In the genomic region with DNA sequence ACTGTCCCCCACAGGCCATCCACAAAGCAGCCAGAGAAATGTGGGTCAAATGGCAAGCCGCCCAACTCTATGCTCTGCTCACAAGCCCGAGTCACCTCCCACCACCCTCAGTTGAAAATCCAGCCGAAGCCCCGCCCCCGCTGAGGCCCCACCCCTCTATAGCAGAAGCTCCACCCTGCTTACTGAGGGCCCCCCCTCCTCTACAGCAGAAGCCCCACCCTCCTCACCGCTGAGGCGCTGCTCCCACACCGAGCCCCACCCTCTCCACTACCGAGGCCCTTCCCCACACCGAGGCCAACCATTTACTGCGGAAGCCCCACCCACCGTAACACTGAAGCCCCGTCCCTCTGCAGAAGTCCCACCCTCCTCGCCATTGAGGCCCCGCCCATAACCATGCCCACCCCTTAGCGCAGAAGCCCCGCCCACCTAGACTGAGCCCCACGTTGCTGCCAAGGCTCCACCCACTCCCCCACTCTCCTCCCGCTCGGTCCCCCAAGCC, we compare ENCODE assay signal across 1 cellular context.
TF ChIP-seq lines count a peak whose summit lies in the region.

No MANE protein-coding gene starts in this region.

TF ChIP-seq in H1, 55 proteins besides CTCF, POLR2A, EP300 and RAD21:
- TF ChIP-seq, protein P1, sequence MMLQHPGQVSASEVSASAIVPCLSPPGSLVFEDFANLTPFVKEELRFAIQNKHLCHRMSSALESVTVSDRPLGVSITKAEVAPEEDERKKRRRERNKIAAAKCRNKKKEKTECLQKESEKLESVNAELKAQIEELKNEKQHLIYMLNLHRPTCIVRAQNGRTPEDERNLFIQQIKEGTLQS (IDR thresholded peaks at IDR 0.05; ENCODE audit: insufficient read depth, low read depth, low read length), result no peak
- TF ChIP-seq RFX5 (IDR thresholded peaks at IDR 0.05; ENCODE audit: borderline replicate concordance, low read depth, low read length), result no peak
- TF ChIP-seq TAF7 (optimal IDR thresholded peaks at IDR 0.05; ENCODE audit: borderline replicate concordance, low read depth, low read length), result no peak
- no peak for TF ChIP-seq KDM5A (IDR thresholded peaks at IDR 0.05; ENCODE audit: low read length)
- TF ChIP-seq SP1 (IDR thresholded peaks at IDR 0.05; ENCODE audit: low read depth, low read length), result no peak
- TF ChIP-seq CHD2 (IDR thresholded peaks at IDR 0.05; ENCODE audit: low read length), result no peak
- TF ChIP-seq RXRA (IDR thresholded peaks at IDR 0.05; ENCODE audit: insufficient read depth, low read depth, low read length), result no peak
- no peak for TF ChIP-seq RBBP5 (IDR thresholded peaks at IDR 0.05; ENCODE audit: borderline replicate concordance, low read depth, low read length)
- TF ChIP-seq NRF1 (IDR thresholded peaks at IDR 0.05; ENCODE audit: low read depth, low read length), result no peak
- no peak for TF ChIP-seq NANOG (IDR thresholded peaks at IDR 0.05; ENCODE audit: insufficient read depth, low read depth, low read length, poor library complexity, severe bottlenecking)
- no peak for TF ChIP-seq CHD1 (IDR thresholded peaks at IDR 0.05; ENCODE audit: low read depth, low read length)
- no peak for TF ChIP-seq POU5F1 (IDR thresholded peaks at IDR 0.05; ENCODE audit: low read depth, low read length)
- no peak for TF ChIP-seq GABPA (IDR thresholded peaks at IDR 0.05; ENCODE audit: borderline replicate concordance, insufficient read depth, low read length)
- TF ChIP-seq SIN3A (conservative IDR thresholded peaks at IDR 0.05 in 1 of 2, IDR thresholded peaks at IDR 0.05 in 1 of 2; ENCODE audit: low read depth in 1 of 2, low read length in 2 of 2), result no peak
- no peak for TF ChIP-seq JUN (IDR thresholded peaks at IDR 0.05; ENCODE audit: low read depth, low read length)
- no peak for TF ChIP-seq CREB1 (IDR thresholded peaks at IDR 0.05)
- TF ChIP-seq TAF1 (IDR thresholded peaks at IDR 0.05; ENCODE audit: low read depth, low read length), result no peak
- no peak for TF ChIP-seq YY1 (IDR thresholded peaks at IDR 0.05; ENCODE audit: low read depth, low read length)
- TF ChIP-seq EGR1 (IDR thresholded peaks at IDR 0.05; ENCODE audit: borderline replicate concordance, low read depth, low read length), result no peak
- no peak for TF ChIP-seq JUND (IDR thresholded peaks at IDR 0.05; ENCODE audit: low read length)
